Comparison of ENCODE assay signal across 25 cellular contexts in the genomic region with DNA sequence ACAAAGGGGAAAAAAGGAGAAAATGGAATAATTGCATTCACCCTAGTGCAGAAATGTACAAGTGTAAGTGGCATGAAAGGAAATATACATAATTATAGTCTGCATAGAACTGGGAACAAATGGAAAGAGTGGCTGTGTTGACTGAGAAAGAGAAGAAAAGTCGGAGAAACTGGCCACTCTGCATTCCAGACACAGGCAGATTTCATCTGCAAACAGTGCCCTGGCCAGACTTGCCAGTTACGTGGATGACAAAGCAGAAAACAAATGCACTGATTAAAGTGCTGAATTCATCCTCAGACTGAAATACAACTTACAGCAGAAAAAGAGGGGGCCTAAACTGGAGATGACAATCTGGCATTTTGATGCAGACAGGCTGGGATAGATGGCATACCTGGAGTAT.
A peak's percentile ranks its signal among the peaks of the same experiment; 100 is the strongest.
DNase-seq lines count a peak whose midpoint lies in the region; ATAC-seq and TF ChIP-seq lines count a peak whose summit lies in the region.
"Had no signal": no experiment of that assay in that cellular context is flagged by ENCODE, and none has a peak within 500 bp of the region (broad histone marks: within the 10 kb centered on the region; RNA-seq: fewer than 3 reads in every experiment).

No MANE protein-coding gene starts in this region.

- DNase-seq in HPDE6-E6E7 (ENCODE audit: extremely low spot score), result peak; percentile 2
- DNase-seq in PC-3, result peak; percentile 73
- DNase-seq in hepatocyte (ENCODE audit: low spot score), result peak; percentile 31
- DNase-seq in stomach, result peak; percentile 75
- DNase-seq in stimulated activated effector memory CD8-positive, alpha-beta T cell treated with anti-CD3 and anti-CD28 coated beads, Interleukin-12 subunit alpha, Interleukin-12 subunit beta, amount 100 ng/mL, for 72 hours (ENCODE audit: low spot score in 2 of 2), result no peak
- DNase-seq in sigmoid colon, result no peak
- DNase-seq: activated CD4-positive, alpha-beta T cell treated with anti-CD3 and anti-CD28 coated beads for 36 hours; activated CD8-positive, alpha-beta memory T cell treated with anti-CD3 and anti-CD28 coated beads for 24 hours; activated T-cell treated with anti-CD3 and anti-CD28 coated beads, Interleukin-2, amount 50 U/mL, for 1 hour; adrenal gland; mesenchymal stem cell; naive B cell; NCI-H1436 treated with DMSO at 0.1 percent for 48 hours; NCI-H2171; NCI-H510A treated with DMSO at 0.1 percent for 48 hours; nucleus accumbens; spleen; stimulated activated CD4-positive, alpha-beta T cell treated with anti-CD3 and anti-CD28 coated beads, Interleukin-2, amount 100 ng/mL, for 48 hours; testis had no signal

- 19% methylated on average over 2 of the region's 2 CpGs for WGBS in hepatocyte (ENCODE audit: low lambda C conversion rate, missing lambda C conversion rate)
- WGBS in stomach, 5 donors, result 19 to 36% (median 24%) methylated on average over 2 of the region's 2 CpGs
- WGBS in sigmoid colon, 2 donors, result 23 to 56% methylated on average over 2 of the region's 2 CpGs

- peak overlapping the region; percentile 60 for H2AFZ ChIP-seq in PC-3 (ENCODE audit: low read length)
- H2AFZ ChIP-seq in hepatocyte, result no peak overlapping the region

- H3K27ac ChIP-seq in PC-3 (ENCODE audit: low read length) (peak overlapping the region; percentile 25), hepatocyte (peak overlapping the region; percentile 2), stomach (peak overlapping the region in 3 of 5 donors; percentile 43 to 58 (median 46)), sigmoid colon (no peak overlapping the region)
- H3K27ac ChIP-seq: adrenal gland, KMS-11, spleen, testis had no signal

- POLR2A ChIA-PET in PC-3 (lab: Charles Lee; ENCODE audit: unreplicated experiment), result no interaction called here

- H3F3A ChIP-seq in PC-3 (ENCODE audit: low read length, unreplicated experiment), result no peaks in the 10 kb centered on the region

- intact Hi-C loops in PC-3 (cut with micrococcal nuclease), result no loop called here
- intact Hi-C loops in stomach (cut with DNase I; ENCODE audit: low total_unique reads), result no loop called here
- intact Hi-C loops in sigmoid colon (cut with DNase I), result no loop called here

- no peak overlapping the region for H3K27ac Mint-ChIP-seq in stimulated activated effector memory CD8-positive, alpha-beta T cell treated with anti-CD3 and anti-CD28 coated beads, Interleukin-12 subunit alpha, Interleukin-12 subunit beta, amount 100 ng/mL, for 72 hours
- H3K27ac Mint-ChIP-seq: activated CD4-positive, alpha-beta T cell treated with anti-CD3 and anti-CD28 coated beads for 36 hours; brain; CD14-positive monocyte; naive B cell; stimulated activated memory B cell treated with anti-CD40 and anti-IgM and Interleukin-4, amounts not matched to agents 10 μg/mL and 1 μg/mL and 100 μg/mL, for 72 hours; T-helper 1 cell treated with Interleukin-12 subunit alpha and Interleukin-12 subunit beta and Interleukin-4 antibody, amounts not matched to agents 30 μg/mL and 1 μg/mL, for 36 hours had no signal

- BruUV-seq in PC-3 (replicated peaks; lab: Mats Ljungman, UMichigan), result no TSS peak

- H3K9me3 Mint-ChIP-seq in stimulated activated effector memory CD8-positive, alpha-beta T cell treated with anti-CD3 and anti-CD28 coated beads, Interleukin-12 subunit alpha, Interleukin-12 subunit beta, amount 100 ng/mL, for 72 hours, result peaks cover 15% of the 10 kb centered on the region
- H3K9me3 Mint-ChIP-seq: T-helper 1 cell treated with Interleukin-12 subunit alpha and Interleukin-12 subunit beta and Interleukin-4 antibody, amounts not matched to agents 30 μg/mL and 1 μg/mL, for 36 hours had no signal

- no peak overlapping the region for H3K4me3 Mint-ChIP-seq in stimulated activated effector memory CD8-positive, alpha-beta T cell treated with anti-CD3 and anti-CD28 coated beads, Interleukin-12 subunit alpha, Interleukin-12 subunit beta, amount 100 ng/mL, for 72 hours
- H3K4me3 Mint-ChIP-seq: activated CD4-positive, alpha-beta T cell treated with anti-CD3 and anti-CD28 coated beads for 36 hours; brain; CD14-positive monocyte; naive B cell; stimulated activated memory B cell treated with anti-CD40 and anti-IgM and Interleukin-4, amounts not matched to agents 10 μg/mL and 1 μg/mL and 100 μg/mL, for 72 hours; T-helper 1 cell treated with Interleukin-12 subunit alpha and Interleukin-12 subunit beta and Interleukin-4 antibody, amounts not matched to agents 30 μg/mL and 1 μg/mL, for 36 hours had no signal

- peak overlapping the region; percentile 42 for H3K4me3 ChIP-seq in PC-3 (ENCODE audit: low read length)
- no peak overlapping the region for H3K4me3 ChIP-seq in hepatocyte
- no peak overlapping the region for H3K4me3 ChIP-seq in stomach
- H3K4me3 ChIP-seq in sigmoid colon, result no peak overlapping the region
- H3K4me3 ChIP-seq: adrenal gland, spleen, testis had no signal

- TF ChIP-seq POLR2A in stomach (IDR thresholded peaks at IDR 0.05) (no peak), sigmoid colon (IDR thresholded peaks at IDR 0.05) (no peak)

- no peak for TF ChIP-seq EP300 in stomach (IDR thresholded peaks at IDR 0.05)
- TF ChIP-seq EP300 in sigmoid colon (IDR thresholded peaks at IDR 0.05), result no peak

- CTCF ChIA-PET in PC-3 (lab: Charles Lee), result no interaction called here

- no peaks in the 10 kb centered on the region for H3K79me2 ChIP-seq in PC-3 (ENCODE audit: low read length)
- H3K79me2 ChIP-seq in hepatocyte, result no peaks in the 10 kb centered on the region

- H3K27me3 ChIP-seq in PC-3 (ENCODE audit: low read length), result no peaks in the 10 kb centered on the region
- no peaks in the 10 kb centered on the region for H3K27me3 ChIP-seq in hepatocyte
- no peaks in the 10 kb centered on the region for H3K27me3 ChIP-seq in stomach
- H3K27me3 ChIP-seq in sigmoid colon, result no peaks in the 10 kb centered on the region
- H3K27me3 ChIP-seq: adrenal gland, spleen, testis had no signal

- H3K36me3 Mint-ChIP-seq in stimulated activated effector memory CD8-positive, alpha-beta T cell treated with anti-CD3 and anti-CD28 coated beads, Interleukin-12 subunit alpha, Interleukin-12 subunit beta, amount 100 ng/mL, for 72 hours, result no peaks in the 10 kb centered on the region
- H3K36me3 Mint-ChIP-seq: brain; CD14-positive monocyte; stimulated activated memory B cell treated with anti-CD40 and anti-IgM and Interleukin-4, amounts not matched to agents 10 μg/mL and 1 μg/mL and 100 μg/mL, for 72 hours had no signal

- H3K9me3 ChIP-seq in PC-3 (ENCODE audit: low read length) (no peaks in the 10 kb centered on the region), hepatocyte (ENCODE audit: low read depth) (no peaks in the 10 kb centered on the region), stomach (no peaks in the 10 kb centered on the region), sigmoid colon (no peaks in the 10 kb centered on the region)
- H3K9me3 ChIP-seq: adrenal gland, testis had no signal

- H3K9me2 ChIP-seq in PC-3 (replicated peaks; ENCODE audit: low read length), result no peaks in the 10 kb centered on the region
- no peaks in the 10 kb centered on the region for H3K9me2 ChIP-seq in hepatocyte (replicated peaks; ENCODE audit: insufficient read depth)

- no peak overlapping the region for H3K9ac ChIP-seq in PC-3 (ENCODE audit: low read length)
- H3K9ac ChIP-seq: KMS-11 had no signal

- peak overlapping the region; percentile 70 for H3K4me2 ChIP-seq in PC-3 (ENCODE audit: low read length)
- H3K4me2 ChIP-seq in hepatocyte, result peak overlapping the region; percentile 31
- H3K4me2 ChIP-seq: KMS-11 had no signal

- no peak for TF ChIP-seq CTCF in PC-3 (conservative IDR thresholded peaks at IDR 0.05; ENCODE audit: low read depth, low read length)
- TF ChIP-seq CTCF in hepatocyte (IDR thresholded peaks at IDR 0.05; ENCODE audit: poor library complexity), result no peak
- TF ChIP-seq CTCF in stomach (IDR thresholded peaks at IDR 0.05), result no peak
- TF ChIP-seq CTCF in sigmoid colon (IDR thresholded peaks at IDR 0.05), result no peak

- no peaks in the 10 kb centered on the region for H3K36me3 ChIP-seq in PC-3 (ENCODE audit: low read depth, low read length)
- H3K36me3 ChIP-seq in hepatocyte (replicated peaks; ENCODE audit: insufficient read depth, low read depth), result no peaks in the 10 kb centered on the region
- no peaks in the 10 kb centered on the region for H3K36me3 ChIP-seq in stomach
- H3K36me3 ChIP-seq in sigmoid colon, result no peaks in the 10 kb centered on the region
- H3K36me3 ChIP-seq: adrenal gland, spleen had no signal

- no peaks in the 10 kb centered on the region for H3K4me1 Mint-ChIP-seq in stimulated activated effector memory CD8-positive, alpha-beta T cell treated with anti-CD3 and anti-CD28 coated beads, Interleukin-12 subunit alpha, Interleukin-12 subunit beta, amount 100 ng/mL, for 72 hours
- H3K4me1 Mint-ChIP-seq: activated CD4-positive, alpha-beta T cell treated with anti-CD3 and anti-CD28 coated beads for 36 hours; brain; CD14-positive monocyte; naive B cell; stimulated activated memory B cell treated with anti-CD40 and anti-IgM and Interleukin-4, amounts not matched to agents 10 μg/mL and 1 μg/mL and 100 μg/mL, for 72 hours had no signal

- H4K20me1 ChIP-seq in PC-3 (ENCODE audit: low read length), result no peaks in the 10 kb centered on the region
- H4K20me1 ChIP-seq in hepatocyte (ENCODE audit: insufficient read depth, poor library complexity, severe bottlenecking), result no peaks in the 10 kb centered on the region

- ATAC-seq in PC-3, result peak; percentile 56
- ATAC-seq in GM21515 (IDR thresholded peaks at IDR 0.05; ENCODE audit: unreplicated experiment), result no peak
- ATAC-seq in stimulated activated effector memory CD8-positive, alpha-beta T cell treated with anti-CD3 and anti-CD28 coated beads, Interleukin-12 subunit alpha, Interleukin-12 subunit beta, amount 100 ng/mL, for 72 hours, result no peak
- ATAC-seq: activated CD4-positive, alpha-beta T cell treated with anti-CD3 and anti-CD28 coated beads for 36 hours; stimulated activated memory B cell treated with anti-CD40 and anti-IgM and Interleukin-4, amounts not matched to agents 10 μg/mL and 1 μg/mL and 100 μg/mL, for 72 hours had no signal

- H3K4me1 ChIP-seq in PC-3 (ENCODE audit: insufficient read depth, low read length) (peaks cover 14% of the 10 kb centered on the region), hepatocyte (ENCODE audit: insufficient read depth) (peaks cover 13% of the 10 kb centered on the region), stomach (peaks cover 0 to 16% (median 11%) of the 10 kb centered on the region in 4 donors), sigmoid colon (no peaks in the 10 kb centered on the region)
- H3K4me1 ChIP-seq: adrenal gland, spleen, testis had no signal

Comparison
In these comparisons a context has a peak if more than half of its experiments do, and no peak if none do; other contexts are left out.
1. DNase-seq: peak in HPDE6-E6E7 (single experiment), PC-3 (single experiment), hepatocyte (single experiment) and stomach (single experiment); none in stimulated activated effector memory CD8-positive, alpha-beta T cell treated with anti-CD3 and anti-CD28 coated beads, Interleukin-12 subunit alpha, Interleukin-12 subunit beta, amount 100 ng/mL, for 72 hours (0 of 2) and sigmoid colon (single experiment).
2. H3K27ac ChIP-seq: peak in PC-3 (single experiment), hepatocyte (single experiment) and stomach (3 of 5); none in sigmoid colon (0 of 4).